ENCODE assay signal across 8 cellular contexts in the genomic region with DNA sequence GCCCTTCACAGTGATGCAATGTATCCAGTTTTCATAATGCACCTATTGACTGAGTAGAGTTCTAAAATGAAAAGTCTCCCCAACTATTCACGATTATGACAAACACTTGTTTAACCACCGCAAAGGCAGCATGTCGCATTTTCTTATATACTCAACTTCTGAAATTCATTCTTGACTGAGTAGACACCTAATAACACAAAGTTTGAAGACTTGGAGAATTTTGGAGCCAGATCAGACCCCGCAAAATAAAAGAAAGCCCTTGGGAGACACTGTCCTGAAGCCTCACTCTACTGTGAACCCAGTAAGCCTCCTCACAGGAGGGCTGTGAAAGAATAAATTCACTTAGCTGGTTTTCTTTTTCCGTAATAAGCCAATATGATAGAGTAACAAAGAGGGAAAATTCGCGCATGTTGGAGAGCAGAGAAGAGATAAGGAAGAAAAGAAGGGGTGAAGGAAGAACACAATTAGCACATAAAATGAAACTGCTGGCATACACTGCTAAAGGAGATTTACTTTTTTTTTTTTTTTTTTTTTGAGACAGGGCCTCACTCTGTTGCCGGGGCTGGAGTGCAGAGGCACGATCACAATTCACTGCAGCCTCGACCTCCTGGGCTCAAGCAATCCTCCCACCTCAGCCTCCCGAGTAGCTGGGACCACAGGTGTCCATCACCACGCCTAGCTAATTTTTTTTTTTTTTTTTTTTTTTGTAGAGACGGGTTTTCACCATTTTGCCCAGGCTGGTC. TPM values are rescaled to one million over a fixed set of nuclear protein-coding genes. Genes with fewer than 3 reads are reported as not detected.
A peak's percentile ranks its signal among the peaks of the same experiment; 100 is the strongest.
DNase-seq lines count a peak whose midpoint lies in the region; ATAC-seq and TF ChIP-seq lines count a peak whose summit lies in the region.

No MANE protein-coding gene starts in this region.

- H3K4me3 Mint-ChIP-seq in activated B cell treated with CpG ODN at 0.5 μM for 24 hours, result peak overlapping the region; percentile 62

- no peaks in the 10 kb centered on the region for H3K27me3 ChIP-seq in SK-N-SH (ENCODE audit: insufficient read depth)
- H3K27me3 ChIP-seq in hepatocyte, result peaks cover 66% of the 10 kb centered on the region
- H3K27me3 ChIP-seq in smooth muscle cell (ENCODE audit: low read depth), result peaks cover 62% of the 10 kb centered on the region

- TF ChIP-seq RAD21 in SK-N-SH (IDR thresholded peaks at IDR 0.05; ENCODE audit: low read length), result no peak

- H3K27me3 Mint-ChIP-seq in activated B cell treated with CpG ODN at 0.5 μM for 24 hours, result peaks cover 49% of the 10 kb centered on the region

- H3F3A ChIP-seq in SK-N-SH (replicated peaks; ENCODE audit: insufficient read depth) (peaks cover 11% of the 10 kb centered on the region), smooth muscle cell (ENCODE audit: low read depth) (no peaks in the 10 kb centered on the region)

- H3K36me3 Mint-ChIP-seq in activated B cell treated with CpG ODN at 0.5 μM for 24 hours (ENCODE audit: low read depth), result no peaks in the 10 kb centered on the region

- POLR2A ChIA-PET in SK-N-SH (lab: Yijun Ruan, JAX) (no interaction called here), activated B cell treated with CpG ODN at 0.5 μM for 24 hours (lab: Charles Lee) (interaction anchor here (0.6 kb wide), 2 partner anchors 9 to 80 kb away, joined by 3 read pairs; no protein-coding TSS in a partner anchor)

- H3K9ac ChIP-seq in SK-N-SH (no peak overlapping the region; the same call in 1 of the 2 replicates), smooth muscle cell (ENCODE audit: low read depth) (no peak overlapping the region)

- TF ChIP-seq EP300 in SK-N-SH (IDR thresholded peaks at IDR 0.05; ENCODE audit: borderline replicate concordance in 1 of 2, low read depth in 1 of 2, low read length in 1 of 2), result no peak

- H3K4me2 ChIP-seq in SK-N-SH (peak overlapping the region; percentile 88), hepatocyte (peak overlapping the region; percentile 100), smooth muscle cell (peak overlapping the region; percentile 99)

- H3K9me3 ChIP-seq in SK-N-SH (no peaks in the 10 kb centered on the region), hepatocyte (ENCODE audit: low read depth) (no peaks in the 10 kb centered on the region), smooth muscle cell (replicated peaks; ENCODE audit: low read depth) (no peaks in the 10 kb centered on the region)

- H3K4me1 ChIP-seq in SK-N-SH (ENCODE audit: control insufficient read depth in 1 of 2, insufficient read depth in 2 of 2, low read depth in 1 of 2, low read length in 1 of 2) (peaks cover 4 to 13% of the 10 kb centered on the region in 2 experiments; a peak in 2 of 4 replicates), hepatocyte (ENCODE audit: insufficient read depth) (no peaks in the 10 kb centered on the region), smooth muscle cell (ENCODE audit: low read depth) (peaks cover 11% of the 10 kb centered on the region)

- WGBS in SK-N-SH (ENCODE audit: low lambda C conversion rate), result 94% methylated on average over 13 of the region's 13 CpGs
- 94% methylated on average over 13 of the region's 13 CpGs for WGBS in hepatocyte (ENCODE audit: low lambda C conversion rate, missing lambda C conversion rate)
- 89% methylated on average over 13 of the region's 13 CpGs for WGBS in smooth muscle cell (ENCODE audit: low lambda C conversion rate)

- TF ChIP-seq CTCF in SK-N-SH (IDR thresholded peaks at IDR 0.05) (no peak), activated B cell treated with CpG ODN at 0.5 μM for 24 hours (IDR thresholded peaks at IDR 0.05) (no peak), hepatocyte (IDR thresholded peaks at IDR 0.05; ENCODE audit: poor library complexity) (no peak), smooth muscle cell (IDR thresholded peaks at IDR 0.05; ENCODE audit: borderline replicate concordance, insufficient read depth, poor library complexity, severe bottlenecking) (no peak)

- peaks cover 16% of the 10 kb centered on the region for H3K4me1 Mint-ChIP-seq in activated B cell treated with CpG ODN at 0.5 μM for 24 hours

- H3K36me3 ChIP-seq in SK-N-SH (replicated peaks in 1 of 2; ENCODE audit: control insufficient read depth in 1 of 2, insufficient read depth in 2 of 2, low read length in 1 of 2) (no peaks in the 10 kb centered on the region), hepatocyte (replicated peaks; ENCODE audit: insufficient read depth, low read depth) (no peaks in the 10 kb centered on the region), smooth muscle cell (ENCODE audit: low read depth) (no peaks in the 10 kb centered on the region)

- H3K9me3 Mint-ChIP-seq in activated B cell treated with CpG ODN at 0.5 μM for 24 hours, result no peaks in the 10 kb centered on the region

- no peak overlapping the region for H3K27ac Mint-ChIP-seq in activated B cell treated with CpG ODN at 0.5 μM for 24 hours

- H3K4me3 ChIP-seq in SK-N-SH (ENCODE audit: low read depth in 2 of 2, low read length in 1 of 2) (peak overlapping the region; percentile 68 to 75), hepatocyte (peak overlapping the region; percentile 70), smooth muscle cell (peak overlapping the region; percentile 67)

- H2AFZ ChIP-seq in SK-N-SH (ENCODE audit: low read depth) (peak overlapping the region; percentile 84), hepatocyte (no peak overlapping the region), smooth muscle cell (ENCODE audit: low read depth) (no peak overlapping the region)

- DNase-seq in SK-N-SH (no peak), activated B cell treated with CpG ODN at 0.5 μM for 24 hours (no peak), hepatocyte (ENCODE audit: low spot score) (no peak), smooth muscle cell (lab: John Stamatoyannopoulos, UW; ENCODE audit: unreplicated experiment) (no peak), NCI-H1417 treated with DMSO at 0.1 percent for 48 hours (lab: John Stamatoyannopoulos, UW) (no peak)

- ATAC-seq in SK-N-SH treated with all-trans-retinoic acid at 6 μM for 48 hours, result no peak
- no peak for ATAC-seq in activated B cell treated with CpG ODN at 0.5 μM for 24 hours (ENCODE audit: low read depth)
- ATAC-seq in HG03565 (IDR thresholded peaks at IDR 0.05; ENCODE audit: unreplicated experiment), result no peak
- no peak for ATAC-seq in HG03469 (IDR thresholded peaks at IDR 0.05; ENCODE audit: unreplicated experiment)

- H3K9me2 ChIP-seq in SK-N-SH, result no peaks in the 10 kb centered on the region
- H3K9me2 ChIP-seq in hepatocyte (replicated peaks; ENCODE audit: insufficient read depth), result no peaks in the 10 kb centered on the region

- intact Hi-C loops in activated B cell treated with CpG ODN at 0.5 μM for 24 hours (cut with micrococcal nuclease), result loop anchor here (1.0 to 5.0 kb wide), 2 partner anchors 13 to 81 kb away; a partner anchor contains a TSS

- CTCF ChIA-PET in SK-N-SH (lab: Yijun Ruan, JAX) (interaction anchor here (1.7 kb wide), 1 partner anchor 122 kb away, joined by 3 read pairs; no protein-coding TSS in a partner anchor), activated B cell treated with CpG ODN at 0.5 μM for 24 hours (lab: Charles Lee) (no interaction called here)

- H3K27ac ChIP-seq in SK-N-SH (ENCODE audit: low read depth in 2 of 2, low read length in 1 of 2) (no peak overlapping the region), hepatocyte (no peak overlapping the region), smooth muscle cell (ENCODE audit: low read depth) (no peak overlapping the region)

- no peaks in the 10 kb centered on the region for H4K20me1 ChIP-seq in SK-N-SH (ENCODE audit: insufficient read depth)
- no peaks in the 10 kb centered on the region for H4K20me1 ChIP-seq in hepatocyte (ENCODE audit: insufficient read depth, poor library complexity, severe bottlenecking)
- H4K20me1 ChIP-seq in smooth muscle cell (ENCODE audit: low read depth), result no peaks in the 10 kb centered on the region

- H3K79me2 ChIP-seq in SK-N-SH (ENCODE audit: insufficient read depth) (no peaks in the 10 kb centered on the region), hepatocyte (no peaks in the 10 kb centered on the region), smooth muscle cell (ENCODE audit: low read depth) (no peaks in the 10 kb centered on the region)

TF ChIP-seq in SK-N-SH, 30 proteins besides CTCF, POLR2A, EP300 and RAD21 (continues in another document):
- TF ChIP-seq FOXM1 (IDR thresholded peaks at IDR 0.05; ENCODE audit: low read depth), result no peak
- no peak for TF ChIP-seq RXRA (IDR thresholded peaks at IDR 0.05; ENCODE audit: borderline replicate concordance, low read depth)

TF ChIP-seq in SK-N-SH treated with all-trans-retinoic acid at 6 μM for 48 hours, 23 proteins besides CTCF, POLR2A, EP300 and RAD21 (continues in another document):
- TF ChIP-seq TOX (CRISPR knock-in tag; IDR thresholded peaks at IDR 0.05; ENCODE audit: borderline replicate concordance) (no peak), RARB (CRISPR knock-in tag; IDR thresholded peaks at IDR 0.05) (no peak)

RNA-seq across cellular contexts. Expression of a gene that starts 0.5 kb away (rescaled TPM):
- 4.4 and 6.2 TPM in 2 replicates for polyA plus RNA-seq in SK-N-SH (2012; rRNA removed)
- 4.9 and 5.9 TPM in 2 replicates for polyA plus RNA-seq in SK-N-SH (2012; cell fraction: cytosol; rRNA removed)
- polyA plus RNA-seq in SK-N-SH (2012; cell fraction: nucleus; rRNA removed), result 12.8 and 14.6 TPM in 2 replicates
- 0.91 and 1.2 TPM in 2 replicates for total RNA-seq in activated B cell treated with CpG ODN at 0.5 μM for 24 hours
- 1.5 and 1.7 TPM in 2 replicates for total RNA-seq in hepatocyte
- polyA plus RNA-seq in hepatocyte, result 0.39 and 0.66 TPM in 2 replicates
- total RNA-seq in smooth muscle cell, result 0.22 and 0.31 TPM in 2 replicates
- polyA plus RNA-seq in smooth muscle cell, result 0.61 and 0.73 TPM in 2 replicates

RNA-seq across cellular contexts. Expression of a gene that starts 13.5 kb away (rescaled TPM):
- polyA plus RNA-seq in SK-N-SH (2012; rRNA removed), result 28.4 and 29.0 TPM in 2 replicates
- 29.9 and 33.7 TPM in 2 replicates for polyA plus RNA-seq in SK-N-SH (2012; cell fraction: cytosol; rRNA removed)
- 21.6 and 24.2 TPM in 2 replicates for polyA plus RNA-seq in SK-N-SH (2012; cell fraction: nucleus; rRNA removed)
- 60.8 and 61.2 TPM in 2 replicates for total RNA-seq in activated B cell treated with CpG ODN at 0.5 μM for 24 hours
- total RNA-seq in hepatocyte, result 46.5 and 61.0 TPM in 2 replicates
- 20.7 and 35.7 TPM in 2 replicates for polyA plus RNA-seq in hepatocyte
- 56.7 and 82.0 TPM in 2 replicates for total RNA-seq in smooth muscle cell
- polyA plus RNA-seq in smooth muscle cell, result 34.7 and 35.6 TPM in 2 replicates
